15 cellular contexts compared by ENCODE assay signal in genomic region chr11:116136987-116137674, GRCh38.
A peak's percentile ranks its signal among the peaks of the same experiment; 100 is the strongest.
DNase-seq lines count a peak whose midpoint lies in the region; TF ChIP-seq lines count a peak whose summit lies in the region.
"Had no signal": no experiment of that assay in that cellular context is flagged by ENCODE, and none has a peak within 500 bp of the region (broad histone marks: within the 10 kb centered on the region; RNA-seq: fewer than 3 reads in every experiment).

No MANE protein-coding gene starts in this region.

- H3K27me3 ChIP-seq in DOHH2 (ENCODE audit: control insufficient read depth, low read length) (no peaks in the 10 kb centered on the region), esophagus muscularis mucosa (no peaks in the 10 kb centered on the region)

- WGBS in esophagus muscularis mucosa: 84% methylated on average over 9 of the region's 9 CpGs

- no peaks in the 10 kb centered on the region for H3F3A ChIP-seq in DOHH2 (ENCODE audit: control insufficient read depth, insufficient read depth)

- no peak for TF ChIP-seq EP300 in esophagus muscularis mucosa (IDR thresholded peaks at IDR 0.05)

- H3K4me3 Mint-ChIP-seq in osteocyte (ENCODE audit: unreplicated experiment): no peak overlapping the region
- H3K4me3 Mint-ChIP-seq: CD4-positive, alpha-beta T cell; H9 had no signal

- H3K4me2 ChIP-seq in DOHH2 (ENCODE audit: low read length): peak overlapping the region; percentile 18; the same call in 1 of the 2 replicates

- no peaks in the 10 kb centered on the region for H3K79me2 ChIP-seq in DOHH2 (ENCODE audit: control insufficient read depth, low read length)

- H3K27me3 Mint-ChIP-seq in osteocyte (ENCODE audit: unreplicated experiment): peaks cover 10% of the 10 kb centered on the region

- no peaks in the 10 kb centered on the region for H3K4me1 Mint-ChIP-seq in osteocyte (ENCODE audit: unreplicated experiment)

- H3K27ac ChIP-seq in DOHH2 (ENCODE audit: low read depth, low read length): no peak overlapping the region
- H3K27ac ChIP-seq in esophagus muscularis mucosa (replicated peaks in 1 of 4): no peak overlapping the region
- H3K27ac ChIP-seq in RWPE1: no peak overlapping the region
- H3K27ac ChIP-seq: 22Rv1 had no signal

- CTCF ChIA-PET in RWPE1 (lab: Yijun Ruan, JAX): no interaction called here

- H3K9me2 ChIP-seq in DOHH2 (replicated peaks; ENCODE audit: control insufficient read depth, low read length): no peaks in the 10 kb centered on the region

- H3K9me3 ChIP-seq in DOHH2 (ENCODE audit: control insufficient read depth, insufficient read depth, low read length): no peaks in the 10 kb centered on the region
- H3K9me3 ChIP-seq in esophagus muscularis mucosa: no peaks in the 10 kb centered on the region

- H3K36me3 ChIP-seq in DOHH2 (ENCODE audit: control insufficient read depth, low read length) (no peaks in the 10 kb centered on the region), esophagus muscularis mucosa (no peaks in the 10 kb centered on the region)

- POLR2A ChIA-PET in RWPE1 (lab: Yijun Ruan, JAX; ENCODE audit: low non-redundant PET): no interaction called here

- H3K36me3 Mint-ChIP-seq in osteocyte (ENCODE audit: unreplicated experiment): no peaks in the 10 kb centered on the region

- TF ChIP-seq POLR2A in esophagus muscularis mucosa (IDR thresholded peaks at IDR 0.05; ENCODE audit: low read depth): no peak

- H4K20me1 ChIP-seq in DOHH2 (ENCODE audit: control insufficient read depth, insufficient read depth, low read depth, low read length): no peaks in the 10 kb centered on the region

- intact Hi-C loops in esophagus muscularis mucosa (cut with DNase I): no loop called here

- no peaks in the 10 kb centered on the region for H3K9me3 Mint-ChIP-seq in osteocyte (ENCODE audit: unreplicated experiment)
- H3K9me3 Mint-ChIP-seq: CD4-positive, alpha-beta T cell; H9 had no signal

- H3K4me3 ChIP-seq in DOHH2 (ENCODE audit: low read length) (no peak overlapping the region), esophagus muscularis mucosa (no peak overlapping the region)

- TF ChIP-seq CTCF in DOHH2 (IDR thresholded peaks at IDR 0.05; ENCODE audit: low read depth, low read length, poor library complexity, severe bottlenecking) (no peak), esophagus muscularis mucosa (IDR thresholded peaks at IDR 0.05) (no peak), osteocyte (IDR thresholded peaks at IDR 0.05) (no peak), RWPE1 (conservative IDR thresholded peaks at IDR 0.05; ENCODE audit: low read depth) (no peak)

- peak; percentile 54 for DNase-seq in NCI-H1436 (lab: John Stamatoyannopoulos, UW)
- no peak for DNase-seq in NCI-H1436 treated with DMSO at 0.1 percent for 48 hours (lab: John Stamatoyannopoulos, UW)
- DNase-seq in esophagus muscularis mucosa (ENCODE audit: extremely low spot score): peak; percentile 83
- peak; percentile 67 for DNase-seq in osteocyte (ENCODE audit: extremely low spot score, unreplicated experiment)
- DNase-seq in RWPE1 (ENCODE audit: low spot score): no peak
- no peak for DNase-seq in NCI-H774 (lab: John Stamatoyannopoulos, UW)
- DNase-seq in pons (ENCODE audit: low spot score): no peak
- DNase-seq: Calu3; CD4-positive, alpha-beta T cell; DMS79; EL; GOT3; H9 had no signal

- H3K4me1 ChIP-seq in DOHH2 (ENCODE audit: control insufficient read depth, low read length) (peaks cover 7% of the 10 kb centered on the region), esophagus muscularis mucosa (no peaks in the 10 kb centered on the region)

- no peak overlapping the region for H3K27ac Mint-ChIP-seq in osteocyte (ENCODE audit: unreplicated experiment)
- H3K27ac Mint-ChIP-seq: CD4-positive, alpha-beta T cell; H9 had no signal

Comparison
In these comparisons a context has a peak if more than half of its experiments do, and no peak if none do; other contexts are left out.
1. DNase-seq: peak in NCI-H1436 (single experiment), esophagus muscularis mucosa (single experiment) and osteocyte (single experiment); none in NCI-H1436 treated with DMSO at 0.1 percent for 48 hours (single experiment), RWPE1 (single experiment), NCI-H774 (single experiment) and pons (single experiment).